In the genomic region with DNA sequence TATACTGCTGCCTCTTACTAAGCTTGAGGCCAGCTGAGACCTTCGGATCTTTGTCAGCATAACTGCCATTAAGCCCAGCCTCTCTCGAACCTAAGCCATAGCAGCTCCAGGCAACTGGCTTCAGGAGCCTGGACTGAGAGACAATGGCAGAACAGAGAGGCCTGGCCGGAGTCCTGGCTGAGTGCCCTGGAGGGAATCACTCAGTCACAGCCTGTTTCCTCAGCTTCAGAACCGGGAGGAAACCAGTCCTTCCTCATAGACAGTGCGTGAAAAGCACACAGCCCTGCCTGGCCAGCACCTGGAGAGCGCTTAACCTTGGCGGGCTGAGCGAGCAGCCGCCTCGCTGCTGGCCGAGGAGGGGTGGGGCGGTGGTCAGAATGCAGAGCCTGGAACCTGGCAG, we compare ENCODE assay signal across 1 cellular context.
A peak's percentile ranks its signal among the peaks of the same experiment; 100 is the strongest.
TF ChIP-seq lines count a peak whose summit lies in the region.

No MANE protein-coding gene starts in this region.

TF ChIP-seq in HepG2, 621 proteins besides CTCF, POLR2A, EP300 and RAD21:
- TF ChIP-seq ZNF501 (CRISPR knock-in tag; IDR thresholded peaks at IDR 0.05) (peak; percentile 22; the same call in 1 of the 2 replicates), MEIS1 (CRISPR knock-in tag; IDR thresholded peaks at IDR 0.05; ENCODE audit: borderline replicate concordance) (no peak), NONO (IDR thresholded peaks at IDR 0.05) (no peak), NONO (CRISPR knock-in tag; conservative IDR thresholded peaks at IDR 0.05) (0 out of 2 replicates have a peak, but pooled peaks have one; percentile 24), ZNF768 (CRISPR knock-in tag; IDR thresholded peaks at IDR 0.05) (peak; percentile 37; the same call in 1 of the 2 replicates), SSRP1 (CRISPR knock-in tag; IDR thresholded peaks at IDR 0.05) (no peak), ZBTB38 (CRISPR knock-in tag; IDR thresholded peaks at IDR 0.05) (peak; percentile 17; the same call in 1 of the 2 replicates), ZNF839 (CRISPR knock-in tag; IDR thresholded peaks at IDR 0.05; ENCODE audit: borderline replicate concordance) (no peak), AGO2 (optimal IDR thresholded peaks at IDR 0.05; ENCODE audit: low read depth, low read length) (peak; percentile 91), NFIB (CRISPR knock-in tag; IDR thresholded peaks at IDR 0.05; ENCODE audit: borderline replicate concordance) (no peak), KDM2A (CRISPR knock-in tag; IDR thresholded peaks at IDR 0.05; ENCODE audit: borderline replicate concordance, low read depth) (peak; percentile 36; the same call in 1 of the 2 replicates)
- TF ChIP-seq, protein P1, sequence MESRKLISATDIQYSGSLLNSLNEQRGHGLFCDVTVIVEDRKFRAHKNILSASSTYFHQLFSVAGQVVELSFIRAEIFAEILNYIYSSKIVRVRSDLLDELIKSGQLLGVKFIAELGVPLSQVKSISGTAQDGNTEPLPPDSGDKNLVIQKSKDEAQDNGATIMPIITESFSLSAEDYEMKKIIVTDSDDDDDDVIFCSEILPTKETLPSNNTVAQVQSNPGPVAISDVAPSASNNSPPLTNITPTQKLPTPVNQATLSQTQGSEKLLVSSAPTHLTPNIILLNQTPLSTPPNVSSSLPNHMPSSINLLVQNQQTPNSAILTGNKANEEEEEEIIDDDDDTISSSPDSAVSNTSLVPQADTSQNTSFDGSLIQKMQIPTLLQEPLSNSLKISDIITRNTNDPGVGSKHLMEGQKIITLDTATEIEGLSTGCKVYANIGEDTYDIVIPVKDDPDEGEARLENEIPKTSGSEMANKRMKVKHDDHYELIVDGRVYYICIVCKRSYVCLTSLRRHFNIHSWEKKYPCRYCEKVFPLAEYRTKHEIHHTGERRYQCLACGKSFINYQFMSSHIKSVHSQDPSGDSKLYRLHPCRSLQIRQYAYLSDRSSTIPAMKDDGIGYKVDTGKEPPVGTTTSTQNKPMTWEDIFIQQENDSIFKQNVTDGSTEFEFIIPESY (CRISPR knock-in tag; IDR thresholded peaks at IDR 0.05): peak; percentile 87
- TF ChIP-seq, protein P2, sequence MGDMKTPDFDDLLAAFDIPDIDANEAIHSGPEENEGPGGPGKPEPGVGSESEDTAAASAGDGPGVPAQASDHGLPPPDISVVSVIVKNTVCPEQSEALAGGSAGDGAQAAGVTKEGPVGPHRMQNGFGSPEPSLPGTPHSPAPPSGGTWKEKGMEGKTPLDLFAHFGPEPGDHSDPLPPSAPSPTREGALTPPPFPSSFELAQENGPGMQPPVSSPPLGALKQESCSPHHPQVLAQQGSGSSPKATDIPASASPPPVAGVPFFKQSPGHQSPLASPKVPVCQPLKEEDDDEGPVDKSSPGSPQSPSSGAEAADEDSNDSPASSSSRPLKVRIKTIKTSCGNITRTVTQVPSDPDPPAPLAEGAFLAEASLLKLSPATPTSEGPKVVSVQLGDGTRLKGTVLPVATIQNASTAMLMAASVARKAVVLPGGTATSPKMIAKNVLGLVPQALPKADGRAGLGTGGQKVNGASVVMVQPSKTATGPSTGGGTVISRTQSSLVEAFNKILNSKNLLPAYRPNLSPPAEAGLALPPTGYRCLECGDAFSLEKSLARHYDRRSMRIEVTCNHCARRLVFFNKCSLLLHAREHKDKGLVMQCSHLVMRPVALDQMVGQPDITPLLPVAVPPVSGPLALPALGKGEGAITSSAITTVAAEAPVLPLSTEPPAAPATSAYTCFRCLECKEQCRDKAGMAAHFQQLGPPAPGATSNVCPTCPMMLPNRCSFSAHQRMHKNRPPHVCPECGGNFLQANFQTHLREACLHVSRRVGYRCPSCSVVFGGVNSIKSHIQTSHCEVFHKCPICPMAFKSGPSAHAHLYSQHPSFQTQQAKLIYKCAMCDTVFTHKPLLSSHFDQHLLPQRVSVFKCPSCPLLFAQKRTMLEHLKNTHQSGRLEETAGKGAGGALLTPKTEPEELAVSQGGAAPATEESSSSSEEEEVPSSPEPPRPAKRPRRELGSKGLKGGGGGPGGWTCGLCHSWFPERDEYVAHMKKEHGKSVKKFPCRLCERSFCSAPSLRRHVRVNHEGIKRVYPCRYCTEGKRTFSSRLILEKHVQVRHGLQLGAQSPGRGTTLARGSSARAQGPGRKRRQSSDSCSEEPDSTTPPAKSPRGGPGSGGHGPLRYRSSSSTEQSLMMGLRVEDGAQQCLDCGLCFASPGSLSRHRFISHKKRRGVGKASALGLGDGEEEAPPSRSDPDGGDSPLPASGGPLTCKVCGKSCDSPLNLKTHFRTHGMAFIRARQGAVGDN (CRISPR knock-in tag; IDR thresholded peaks at IDR 0.05): peak; percentile 52; the same call in 1 of the 2 replicates
- TF ChIP-seq, protein P3, sequence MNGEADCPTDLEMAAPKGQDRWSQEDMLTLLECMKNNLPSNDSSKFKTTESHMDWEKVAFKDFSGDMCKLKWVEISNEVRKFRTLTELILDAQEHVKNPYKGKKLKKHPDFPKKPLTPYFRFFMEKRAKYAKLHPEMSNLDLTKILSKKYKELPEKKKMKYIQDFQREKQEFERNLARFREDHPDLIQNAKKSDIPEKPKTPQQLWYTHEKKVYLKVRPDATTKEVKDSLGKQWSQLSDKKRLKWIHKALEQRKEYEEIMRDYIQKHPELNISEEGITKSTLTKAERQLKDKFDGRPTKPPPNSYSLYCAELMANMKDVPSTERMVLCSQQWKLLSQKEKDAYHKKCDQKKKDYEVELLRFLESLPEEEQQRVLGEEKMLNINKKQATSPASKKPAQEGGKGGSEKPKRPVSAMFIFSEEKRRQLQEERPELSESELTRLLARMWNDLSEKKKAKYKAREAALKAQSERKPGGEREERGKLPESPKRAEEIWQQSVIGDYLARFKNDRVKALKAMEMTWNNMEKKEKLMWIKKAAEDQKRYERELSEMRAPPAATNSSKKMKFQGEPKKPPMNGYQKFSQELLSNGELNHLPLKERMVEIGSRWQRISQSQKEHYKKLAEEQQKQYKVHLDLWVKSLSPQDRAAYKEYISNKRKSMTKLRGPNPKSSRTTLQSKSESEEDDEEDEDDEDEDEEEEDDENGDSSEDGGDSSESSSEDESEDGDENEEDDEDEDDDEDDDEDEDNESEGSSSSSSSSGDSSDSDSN (CRISPR knock-in tag; IDR thresholded peaks at IDR 0.05): peak; percentile 41; the same call in 1 of the 2 replicates
- TF ChIP-seq, protein P4, sequence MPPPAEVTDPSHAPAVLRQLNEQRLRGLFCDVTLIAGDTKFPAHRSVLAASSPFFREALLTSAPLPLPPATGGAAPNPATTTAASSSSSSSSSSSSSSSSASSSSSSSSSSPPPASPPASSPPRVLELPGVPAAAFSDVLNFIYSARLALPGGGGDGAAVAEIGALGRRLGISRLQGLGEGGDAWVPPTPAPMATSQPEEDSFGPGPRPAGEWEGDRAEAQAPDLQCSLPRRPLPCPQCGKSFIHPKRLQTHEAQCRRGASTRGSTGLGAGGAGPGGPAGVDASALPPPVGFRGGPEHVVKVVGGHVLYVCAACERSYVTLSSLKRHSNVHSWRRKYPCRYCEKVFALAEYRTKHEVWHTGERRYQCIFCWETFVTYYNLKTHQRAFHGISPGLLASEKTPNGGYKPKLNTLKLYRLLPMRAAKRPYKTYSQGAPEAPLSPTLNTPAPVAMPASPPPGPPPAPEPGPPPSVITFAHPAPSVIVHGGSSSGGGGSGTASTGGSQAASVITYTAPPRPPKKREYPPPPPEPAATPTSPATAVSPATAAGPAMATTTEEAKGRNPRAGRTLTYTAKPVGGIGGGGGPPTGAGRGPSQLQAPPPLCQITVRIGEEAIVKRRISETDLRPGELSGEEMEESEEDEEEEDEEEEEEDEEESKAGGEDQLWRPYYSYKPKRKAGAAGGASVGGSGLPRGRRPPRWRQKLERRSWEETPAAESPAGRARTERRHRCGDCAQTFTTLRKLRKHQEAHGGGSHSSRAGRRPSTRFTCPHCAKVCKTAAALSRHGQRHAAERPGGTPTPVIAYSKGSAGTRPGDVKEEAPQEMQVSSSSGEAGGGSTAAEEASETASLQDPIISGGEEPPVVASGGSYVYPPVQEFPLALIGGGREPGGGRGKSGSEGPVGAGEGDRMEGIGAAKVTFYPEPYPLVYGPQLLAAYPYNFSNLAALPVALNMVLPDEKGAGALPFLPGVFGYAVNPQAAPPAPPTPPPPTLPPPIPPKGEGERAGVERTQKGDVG (CRISPR knock-in tag; IDR thresholded peaks at IDR 0.05; ENCODE audit: borderline replicate concordance): peak; percentile 47; the same call in 1 of the 2 replicates
